Comparison of ENCODE assay signal across 16 cellular contexts in genomic region chr1:176754663-176755062, GRCh38.
DNase-seq lines count a peak whose midpoint lies in the region; ATAC-seq, FAIRE-seq and TF ChIP-seq lines count a peak whose summit lies in the region.
"Had no signal": no experiment of that assay in that cellular context is flagged by ENCODE, and none has a peak within 500 bp of the region (broad histone marks: within the 10 kb centered on the region; RNA-seq: fewer than 3 reads in every experiment).

No MANE protein-coding gene starts in this region.

- no peaks in the 10 kb centered on the region for H3K36me3 ChIP-seq in pancreas

- H3K4me1 ChIP-seq in pancreas (no peaks in the 10 kb centered on the region), H9 (ENCODE audit: insufficient read depth, low read length) (no peaks in the 10 kb centered on the region)

- in situ Hi-C loops in G401 (cut with HindIII; ENCODE audit: low sequenced_read_pairs), result no loop called here

- H3K4me1 Mint-ChIP-seq in progenitor cell of endocrine pancreas (ENCODE audit: low read depth) (no peaks in the 10 kb centered on the region), H9 (peaks cover 4% of the 10 kb centered on the region in 2 experiments; a peak in 2 of 4 replicates)
- H3K4me1 Mint-ChIP-seq: B cell; CD4-positive, alpha-beta memory T cell had no signal

- H3K9me3 Mint-ChIP-seq in progenitor cell of endocrine pancreas (ENCODE audit: low read depth) (no peaks in the 10 kb centered on the region), H9 (no peaks in the 10 kb centered on the region)

- no peak overlapping the region for H4K8ac ChIP-seq in H9 (replicated peaks; ENCODE audit: insufficient read length, low read depth, low read length)

- DNase-seq in COR-L47 (lab: John Stamatoyannopoulos, UW), result peak; percentile 0
- peak; percentile 88 for DNase-seq in G401 (ENCODE audit: low spot score)
- peak; percentile 95 for DNase-seq in NCI-H446 treated with DMSO at 0.1 percent for 48 hours (lab: John Stamatoyannopoulos, UW)
- DNase-seq in cerebellar cortex (ENCODE audit: low spot score), result peak; percentile 87
- DNase-seq in progenitor cell of endocrine pancreas (ENCODE audit: low spot score, unreplicated experiment), result no peak
- DNase-seq in pancreas, result no peak
- DNase-seq in H9, result no peak
- DNase-seq in effector CD4-positive, alpha-beta T cell, result no peak
- DNase-seq: CD4-positive, alpha-beta memory T cell had no signal

- H3K27ac ChIP-seq in pancreas (no peak overlapping the region), H9 (ENCODE audit: insufficient read length, low read depth, low read length) (no peak overlapping the region)
- H3K27ac ChIP-seq: C4-2B had no signal

- H3K36me3 Mint-ChIP-seq in progenitor cell of endocrine pancreas (ENCODE audit: insufficient read depth) (no peaks in the 10 kb centered on the region), H9 (ENCODE audit: insufficient read depth in 1 of 3, low read depth in 3 of 3) (no peaks in the 10 kb centered on the region)
- H3K36me3 Mint-ChIP-seq: CD4-positive, alpha-beta memory T cell had no signal

- H2BK12ac ChIP-seq in H9 (ENCODE audit: insufficient read length, low read depth, low read length), result no peak overlapping the region

- no peaks in the 10 kb centered on the region for H3K9me3 ChIP-seq in pancreas
- no peaks in the 10 kb centered on the region for H3K9me3 ChIP-seq in H9 (ENCODE audit: control insufficient read depth, low read depth, low read length)

- H3K4me2 ChIP-seq in H9 (ENCODE audit: insufficient read depth, insufficient read length, low read length), result no peak overlapping the region

- no peak overlapping the region for H3K4ac ChIP-seq in H9 (ENCODE audit: low read depth, low read length)

- H4K91ac ChIP-seq in H9 (ENCODE audit: insufficient read length, low read depth, low read length), result no peak overlapping the region

- H3K23ac ChIP-seq in H9 (ENCODE audit: insufficient read length, low read depth, low read length), result no peak overlapping the region

- FAIRE-seq in pancreas (lab: Jason Lieb, UNC), result no peak
- FAIRE-seq: A204.1, D721Med, GM12878, GM18507, H54 had no signal

- no peaks in the 10 kb centered on the region for H4K20me1 ChIP-seq in H9 (ENCODE audit: control insufficient read depth, insufficient read depth, insufficient read length)

- no peak overlapping the region for H3K9ac ChIP-seq in H9 (ENCODE audit: extremely low read depth, insufficient read length, low read length)

- no peak overlapping the region for H4K5ac ChIP-seq in H9 (ENCODE audit: insufficient read length, low read depth, low read length)

- H2BK15ac ChIP-seq in H9 (ENCODE audit: low read depth, low read length), result no peak overlapping the region

- no peak for ATAC-seq in pancreas
- ATAC-seq: GM12878 had no signal

- no peaks in the 10 kb centered on the region for H3K23me2 ChIP-seq in H9 (ENCODE audit: insufficient read length, low read depth, low read length, poor library complexity, severe bottlenecking)

- H3K56ac ChIP-seq in H9 (ENCODE audit: insufficient read length, low read depth, low read length), result no peak overlapping the region

- 52 to 69% methylated on average over 2 of the region's 2 CpGs for WGBS in pancreas, 2 donors
- WGBS in H9 (ENCODE audit: extremely low coverage, insufficient read length, low lambda C conversion rate), result no CpG with 5 or more reads among the region's 2 CpGs

- H3T11ph ChIP-seq in H9 (ENCODE audit: low read length), result no peak overlapping the region

- TF ChIP-seq CTCF in progenitor cell of endocrine pancreas (IDR thresholded peaks at IDR 0.05; ENCODE audit: unreplicated experiment) (no peak), pancreas (IDR thresholded peaks at IDR 0.05) (no peak), H9 (conservative IDR thresholded peaks at IDR 0.05) (no peak)

- no peak overlapping the region for H3K27ac Mint-ChIP-seq in progenitor cell of endocrine pancreas
- no peak overlapping the region for H3K27ac Mint-ChIP-seq in H9
- H3K27ac Mint-ChIP-seq: B cell; CD4-positive, alpha-beta memory T cell had no signal

- H3K27me3 ChIP-seq in pancreas (no peaks in the 10 kb centered on the region), H9 (ENCODE audit: insufficient read depth, low read length) (no peaks in the 10 kb centered on the region)

- no peak overlapping the region for H2AFZ ChIP-seq in H9 (ENCODE audit: low read length)

- H3K79me1 ChIP-seq in H9 (ENCODE audit: insufficient read depth, low read depth, low read length, poor library complexity, severe bottlenecking), result no peaks in the 10 kb centered on the region

- H2AK5ac ChIP-seq in H9 (ENCODE audit: insufficient read length, low read length), result no peak overlapping the region

- H3K27me3 Mint-ChIP-seq in progenitor cell of endocrine pancreas (no peaks in the 10 kb centered on the region), H9 (ENCODE audit: low read depth) (no peaks in the 10 kb centered on the region)
- H3K27me3 Mint-ChIP-seq: B cell; CD4-positive, alpha-beta memory T cell had no signal

- H3K4me3 Mint-ChIP-seq in progenitor cell of endocrine pancreas (ENCODE audit: low read depth), result no peak overlapping the region
- H3K4me3 Mint-ChIP-seq in H9, result no peak overlapping the region
- H3K4me3 Mint-ChIP-seq: B cell; CD4-positive, alpha-beta memory T cell had no signal

- H2BK20ac ChIP-seq in H9 (ENCODE audit: low read depth, low read length, poor library complexity, severe bottlenecking), result no peak overlapping the region

- H3K14ac ChIP-seq in H9 (ENCODE audit: insufficient read depth, low read length), result no peak overlapping the region

- H2BK120ac ChIP-seq in H9 (ENCODE audit: low read depth, low read length, poor library complexity, severe bottlenecking), result no peak overlapping the region

- no peak overlapping the region for H3K4me3 ChIP-seq in pancreas
- H3K4me3 ChIP-seq: GM12878 had no signal

- H3K18ac ChIP-seq in H9 (ENCODE audit: insufficient read length, low read depth, low read length), result no peak overlapping the region

- H2BK5ac ChIP-seq in H9 (ENCODE audit: insufficient read length, low read length), result no peak overlapping the region

- no peaks in the 10 kb centered on the region for H3K79me2 ChIP-seq in H9 (ENCODE audit: insufficient read depth, low read length)

- intact Hi-C loops in pancreas (cut with DNase I), result no loop called here

Comparison
In these comparisons a context has a peak if more than half of its experiments do, and no peak if none do; other contexts are left out.
1. DNase-seq: peak in COR-L47 (single experiment), G401 (single experiment), NCI-H446 treated with DMSO at 0.1 percent for 48 hours (single experiment) and cerebellar cortex (single experiment); none in progenitor cell of endocrine pancreas (single experiment), pancreas (0 of 6), H9 (single experiment) and effector CD4-positive, alpha-beta T cell (single experiment).